ENCODE assay signal across 12 cellular contexts in genomic region chr12:14693116-14693515, GRCh38. TPM values are rescaled to one million over a fixed set of nuclear protein-coding genes. Genes with fewer than 3 reads are reported as not detected.
"Had no signal": no experiment of that assay in that cellular context is flagged by ENCODE, and none has a peak within 500 bp of the region (broad histone marks: within the 10 kb centered on the region; RNA-seq: fewer than 3 reads in every experiment).

No MANE protein-coding gene starts in this region.

- ATAC-seq: GM23338, HCT116, HepG2 had no signal

- H3K4me3 Mint-ChIP-seq: GM23338, HFFc6, IgD-negative memory B cell had no signal

- H3K9me3 ChIP-seq: HAP-1 had no signal

- H3K36me3 Mint-ChIP-seq: IgD-negative memory B cell had no signal

- H3K36me3 ChIP-seq: HAP-1 had no signal

- H3K9ac ChIP-seq: KMS-11 had no signal

- DNase-seq: H7, HFFc6, KBM-7 had no signal

- H3K4me1 Mint-ChIP-seq: IgD-negative memory B cell had no signal

- H3K27ac Mint-ChIP-seq: GM23338, HFFc6, IgD-negative memory B cell had no signal

- H3K9me3 Mint-ChIP-seq: GM23338, HFFc6, IgD-negative memory B cell had no signal

- H3K4me3 ChIP-seq: GM23338, HAP-1 had no signal

- H2AFZ ChIP-seq: GM23338 had no signal

- FAIRE-seq: HepG2 had no signal

- H3K4me1 ChIP-seq: HAP-1 had no signal

- H3K4me2 ChIP-seq: GM23338, KMS-11 had no signal

- H3K27ac ChIP-seq: HL-60, KMS-11 had no signal

RNA-seq across cellular contexts. Expression of gene GUCY2C, which starts 3.3 kb away (rescaled TPM):
- total RNA-seq: H4, HepG2, HT1080 had no signal
- polyA plus RNA-seq: HepG2 had no signal
